In genomic region chr12:77118696-77119095, GRCh38 we compare ENCODE assay signal across 28 cellular contexts. TPM values are rescaled to one million over a fixed set of nuclear protein-coding genes. Genes with fewer than 3 reads are reported as not detected.
DNase-seq lines count a peak whose midpoint lies in the region; ATAC-seq, FAIRE-seq and TF ChIP-seq lines count a peak whose summit lies in the region.
"Had no signal": no experiment of that assay in that cellular context is flagged by ENCODE, and none has a peak within 500 bp of the region (broad histone marks: within the 10 kb centered on the region; RNA-seq: fewer than 3 reads in every experiment).

No MANE protein-coding gene starts in this region.

- no peaks in the 10 kb centered on the region for H3K27me3 Mint-ChIP-seq in endothelial cell (ENCODE audit: unreplicated experiment)

- no peak for TF ChIP-seq CTCF in bronchial epithelial cell (IDR thresholded peaks at IDR 0.05; ENCODE audit: insufficient read depth, low read length, severe bottlenecking)
- TF ChIP-seq CTCF in endothelial cell (IDR thresholded peaks at IDR 0.05; ENCODE audit: unreplicated experiment) = no peak

- ATAC-seq in HG03354 (IDR thresholded peaks at IDR 0.05; ENCODE audit: poor library complexity, severe bottlenecking, unreplicated experiment) (no peak), GM19397 (IDR thresholded peaks at IDR 0.05; ENCODE audit: unreplicated experiment) (no peak)
- ATAC-seq: psoas muscle; stimulated activated naive B cell treated with anti-CD40 and anti-IgM and Interleukin-4, amounts not matched to agents 10 μg/mL and 1 μg/mL and 100 μg/mL, for 72 hours had no signal

- FAIRE-seq in bronchial epithelial cell (lab: Jason Lieb, UNC) = no peak
- FAIRE-seq: GM12892, kidney, small intestine, urothelium cell line had no signal

- H3K4me1 Mint-ChIP-seq in endothelial cell (ENCODE audit: unreplicated experiment) = no peaks in the 10 kb centered on the region
- H3K4me1 Mint-ChIP-seq: CD4-positive, alpha-beta memory T cell; stimulated activated naive B cell treated with anti-CD40 and anti-IgM and Interleukin-4, amounts not matched to agents 10 μg/mL and 1 μg/mL and 100 μg/mL, for 72 hours had no signal

- H3K4me3 Mint-ChIP-seq in endothelial cell (ENCODE audit: unreplicated experiment) = no peak overlapping the region
- H3K4me3 Mint-ChIP-seq: CD4-positive, alpha-beta memory T cell; stimulated activated naive B cell treated with anti-CD40 and anti-IgM and Interleukin-4, amounts not matched to agents 10 μg/mL and 1 μg/mL and 100 μg/mL, for 72 hours had no signal

- H3K27me3 ChIP-seq in bronchial epithelial cell (ENCODE audit: control insufficient read depth, insufficient read depth, low read length) (no peaks in the 10 kb centered on the region), H7 (ENCODE audit: control insufficient read depth, insufficient read depth, low read length) (no peaks in the 10 kb centered on the region)
- H3K27me3 ChIP-seq: neutrophil had no signal

- no peaks in the 10 kb centered on the region for H3K9me3 Mint-ChIP-seq in endothelial cell (ENCODE audit: unreplicated experiment)
- H3K9me3 Mint-ChIP-seq: stimulated activated naive B cell treated with anti-CD40 and anti-IgM and Interleukin-4, amounts not matched to agents 10 μg/mL and 1 μg/mL and 100 μg/mL, for 72 hours had no signal

- H3K36me3 ChIP-seq in bronchial epithelial cell (ENCODE audit: control insufficient read depth, insufficient read depth, low read length) = no peaks in the 10 kb centered on the region
- no peaks in the 10 kb centered on the region for H3K36me3 ChIP-seq in H7 (replicated peaks; ENCODE audit: control insufficient read depth, insufficient read depth, low read length)
- H3K36me3 ChIP-seq: neutrophil had no signal

- H3K36me3 Mint-ChIP-seq in endothelial cell (ENCODE audit: low read depth, unreplicated experiment) = no peaks in the 10 kb centered on the region
- H3K36me3 Mint-ChIP-seq: CD4-positive, alpha-beta memory T cell; stimulated activated naive B cell treated with anti-CD40 and anti-IgM and Interleukin-4, amounts not matched to agents 10 μg/mL and 1 μg/mL and 100 μg/mL, for 72 hours had no signal

- H3K4me3 ChIP-seq in bronchial epithelial cell (ENCODE audit: low read depth, low read length) = no peak overlapping the region
- H3K4me3 ChIP-seq in H7 (ENCODE audit: insufficient read depth, low read depth, low read length) = no peak overlapping the region
- H3K4me3 ChIP-seq: dorsolateral prefrontal cortex, psoas muscle had no signal

- H3K27ac Mint-ChIP-seq in endothelial cell (ENCODE audit: unreplicated experiment) = no peak overlapping the region
- H3K27ac Mint-ChIP-seq: CD4-positive, alpha-beta memory T cell; stimulated activated naive B cell treated with anti-CD40 and anti-IgM and Interleukin-4, amounts not matched to agents 10 μg/mL and 1 μg/mL and 100 μg/mL, for 72 hours had no signal

- DNase-seq in DMS53 treated with DMSO at 0.1 percent for 48 hours (lab: John Stamatoyannopoulos, UW; ENCODE audit: unreplicated experiment) (peak; percentile 34), LHCN-M2 (ENCODE audit: low read depth) (peak; percentile 78), bronchial epithelial cell (ENCODE audit: low read depth) (peak; percentile 37), kidney tubule cell (ENCODE audit: low spot score) (peak; percentile 52), endothelial cell (ENCODE audit: low spot score) (no peak), H7 (no peak)
- DNase-seq: activated naive CD4-positive, alpha-beta T cell; activated T-cell treated with anti-CD3 and anti-CD28 coated beads, Interleukin-2, amount 50 U/mL, for 1 hour; amniotic stem cell; CD4-positive, alpha-beta memory T cell; central memory CD4-positive, alpha-beta T cell; dorsolateral prefrontal cortex; erythroblast; kidney; MV-4-11; NCI-H1694; NCI-H2171 treated with DMSO at 0.1 percent for 48 hours; NCI-H524 treated with DMSO at 0.1 percent for 48 hours; psoas muscle; Right ventricle myocardium superior; small intestine; stimulated activated CD4-positive, alpha-beta T cell treated with anti-CD3 and anti-CD28 coated beads, Interleukin-2, amount 100 ng/mL, for 48 hours; stimulated activated naive B cell treated with anti-CD40 and anti-IgM and Interleukin-4, amounts not matched to agents 10 μg/mL and 1 μg/mL and 100 μg/mL, for 72 hours had no signal

RNA-seq across cellular contexts. Expression of gene E2F7, which starts 53.3 kb away (rescaled TPM):
- total RNA-seq in LHCN-M2 (2014; rRNA removed) (18.0 and 20.6 TPM in 2 replicates), bronchial epithelial cell (3.4 and 5.8 TPM in 2 replicates), endothelial cell (ENCODE audit: unreplicated experiment) (6.2 TPM)
- 5.4 TPM for polyA plus RNA-seq in LHCN-M2 (2012)
- 8.7 and 12.0 TPM in 2 replicates for total RNA-seq in H7 (2014; rRNA removed; shearing (Covaris generic))
- polyA plus RNA-seq: CD4-positive, alpha-beta memory T cell had no signal

Comparison
In these comparisons a context has a peak if more than half of its experiments do, and no peak if none do; other contexts are left out.
1. DNase-seq: peak in DMS53 treated with DMSO at 0.1 percent for 48 hours (single experiment), LHCN-M2 (single experiment), bronchial epithelial cell (single experiment) and kidney tubule cell (single experiment); none in endothelial cell (single experiment) and H7 (single experiment).